Comparison of ENCODE assay signal across 20 cellular contexts in genomic region chr18:13536578-13536977, GRCh38.
A peak's percentile ranks its signal among the peaks of the same experiment; 100 is the strongest.
DNase-seq lines count a peak whose midpoint lies in the region; FAIRE-seq and TF ChIP-seq lines count a peak whose summit lies in the region.
"Had no signal": no experiment of that assay in that cellular context is flagged by ENCODE, and none has a peak within 500 bp of the region (broad histone marks: within the 10 kb centered on the region; RNA-seq: fewer than 3 reads in every experiment).

No MANE protein-coding gene starts in this region.

- H3K9ac ChIP-seq in kidney (ENCODE audit: low read length in 2 of 2) = no peak overlapping the region
- H3K9ac ChIP-seq in smooth muscle cell (ENCODE audit: low read depth) = no peak overlapping the region

- H3K27me3 Mint-ChIP-seq in CD4-positive, alpha-beta memory T cell = no peaks in the 10 kb centered on the region
- H3K27me3 Mint-ChIP-seq: IgD-negative memory B cell had no signal

- TF ChIP-seq CTCF in kidney (IDR thresholded peaks at IDR 0.05; ENCODE audit: borderline replicate concordance, extremely low read depth, insufficient read depth) (no peak), smooth muscle cell (IDR thresholded peaks at IDR 0.05; ENCODE audit: borderline replicate concordance, insufficient read depth, poor library complexity, severe bottlenecking) (no peak)

- no peaks in the 10 kb centered on the region for H3K36me3 ChIP-seq in kidney (ENCODE audit: control insufficient read depth in 1 of 2, insufficient read depth in 2 of 2, low read length in 2 of 2)
- H3K36me3 ChIP-seq in smooth muscle cell (ENCODE audit: low read depth) = no peaks in the 10 kb centered on the region
- H3K36me3 ChIP-seq in CD4-positive, alpha-beta memory T cell (ENCODE audit: insufficient read depth, low read length) = no peaks in the 10 kb centered on the region
- H3K36me3 ChIP-seq: SJCRH30 had no signal

- H3K4me3 ChIP-seq in kidney (ENCODE audit: low read length in 2 of 2) (no peak overlapping the region), smooth muscle cell (no peak overlapping the region)
- no peak overlapping the region for H3K4me3 ChIP-seq in CD4-positive, alpha-beta memory T cell (ENCODE audit: low read length in 2 of 2)
- H3K4me3 ChIP-seq: PC-9, SJCRH30 had no signal

- POLR2A ChIA-PET in CD4-positive, alpha-beta memory T cell (lab: Charles Lee; ENCODE audit: partially characterized antibody) = no interaction called here

- H3F3A ChIP-seq in smooth muscle cell (ENCODE audit: low read depth) = peaks cover 21% of the 10 kb centered on the region

- peaks cover 31 to 64% (median 49%) of the 10 kb centered on the region in 4 donors for H3K4me1 Mint-ChIP-seq in CD4-positive, alpha-beta memory T cell

- CTCF ChIA-PET in CD4-positive, alpha-beta memory T cell (lab: Charles Lee; ENCODE audit: partially characterized antibody) = interaction anchor here (1.6 kb wide), 1 partner anchor 321 kb away, joined by 7 read pairs; no protein-coding TSS in a partner anchor

- no peaks in the 10 kb centered on the region for H3K4me1 ChIP-seq in kidney (ENCODE audit: control insufficient read depth in 1 of 2, insufficient read depth in 1 of 2, low read depth in 1 of 2, low read length in 2 of 2)
- H3K4me1 ChIP-seq in smooth muscle cell (ENCODE audit: low read depth) = peaks cover 19% of the 10 kb centered on the region
- peaks cover 34% of the 10 kb centered on the region for H3K4me1 ChIP-seq in CD4-positive, alpha-beta memory T cell (ENCODE audit: insufficient read depth, low read length)
- H3K4me1 ChIP-seq: SJCRH30 had no signal

- no peaks in the 10 kb centered on the region for H3K9me3 Mint-ChIP-seq in CD4-positive, alpha-beta memory T cell
- H3K9me3 Mint-ChIP-seq: IgD-negative memory B cell had no signal

- peaks cover 33% of the 10 kb centered on the region for H3K79me2 ChIP-seq in smooth muscle cell (ENCODE audit: low read depth)

- H3K9me3 ChIP-seq in kidney (ENCODE audit: control insufficient read depth in 1 of 2, low read length in 2 of 2) = no peaks in the 10 kb centered on the region
- H3K9me3 ChIP-seq in smooth muscle cell (replicated peaks; ENCODE audit: low read depth) = no peaks in the 10 kb centered on the region
- H3K9me3 ChIP-seq in CD4-positive, alpha-beta memory T cell (ENCODE audit: control insufficient read depth in 1 of 2, low read length in 2 of 2) = no peaks in the 10 kb centered on the region
- H3K9me3 ChIP-seq: SJCRH30 had no signal

- peak; percentile 6 for FAIRE-seq in kidney (lab: Jason Lieb, UNC)
- FAIRE-seq: HTR-8/SVneo had no signal

- DNase-seq in NOMO-1 treated with DMSO at 0.1 percent for 48 hours (lab: John Stamatoyannopoulos, UW; ENCODE audit: unreplicated experiment) (peak; percentile 22), NOMO-1 treated with dmso at 0.1 percent for 144 hours (lab: John Stamatoyannopoulos, UW; ENCODE audit: unreplicated experiment) (no peak), MV-4-11 (lab: John Stamatoyannopoulos, UW) (peak; percentile 13), kidney (no peak), smooth muscle cell (lab: John Stamatoyannopoulos, UW; ENCODE audit: unreplicated experiment) (no peak), NCI-H510A treated with DMSO at 0.1 percent for 48 hours (lab: John Stamatoyannopoulos, UW) (no peak), ecto neural progenitor cell (ENCODE audit: low spot score) (no peak)
- no peak for DNase-seq in CD4-positive, alpha-beta memory T cell
- DNase-seq: 8988T; COR-L47; GOT3; NCI-H1417 treated with DMSO at 0.1 percent for 48 hours; NCI-H2029; NCI-H69; NK-92 treated with Interleukin-12 subunit alpha and Interleukin-12 subunit beta, amount 100 ng/mL, for 24 hours; PC-9; SJCRH30 had no signal

- H3K36me3 Mint-ChIP-seq in CD4-positive, alpha-beta memory T cell = peaks cover 1 to 4% of the 10 kb centered on the region in 2 donors
- H3K36me3 Mint-ChIP-seq: IgD-negative memory B cell had no signal

- H3K27ac ChIP-seq in kidney (ENCODE audit: low read depth in 2 of 2, low read length in 2 of 2) (no peak overlapping the region), smooth muscle cell (ENCODE audit: low read depth) (peak overlapping the region; percentile 30)
- no peak overlapping the region for H3K27ac ChIP-seq in CD4-positive, alpha-beta memory T cell (ENCODE audit: low read depth, low read length)
- H3K27ac ChIP-seq: HL-60, PC-9, SJCRH30 had no signal

- no peak overlapping the region for H2AFZ ChIP-seq in smooth muscle cell (ENCODE audit: low read depth)
- H2AFZ ChIP-seq: PC-9 had no signal

- H3K27me3 ChIP-seq in smooth muscle cell (ENCODE audit: low read depth) = no peaks in the 10 kb centered on the region
- H3K27me3 ChIP-seq in CD4-positive, alpha-beta memory T cell (ENCODE audit: insufficient read depth, low read length) = no peaks in the 10 kb centered on the region
- H3K27me3 ChIP-seq: SJCRH30 had no signal

- no peak overlapping the region for H3K27ac Mint-ChIP-seq in CD4-positive, alpha-beta memory T cell

- H4K20me1 ChIP-seq in smooth muscle cell (ENCODE audit: low read depth) = peaks cover 8% of the 10 kb centered on the region

- intact Hi-C loops in kidney (cut with DNase I) = loop anchor here (10.0 kb wide), 1 partner anchor 322 kb away; the partner anchor contains the start of gene LDLRAD4
- intact Hi-C loops in CD4-positive, alpha-beta memory T cell (cut with micrococcal nuclease) = no loop called here

- no peak overlapping the region for H3K4me3 Mint-ChIP-seq in CD4-positive, alpha-beta memory T cell

- peak overlapping the region; percentile 35 for H3K4me2 ChIP-seq in smooth muscle cell
- H3K4me2 ChIP-seq: PC-9 had no signal

Comparison
In these comparisons a context has a peak if more than half of its experiments do, and no peak if none do; other contexts are left out.
1. DNase-seq: peak in NOMO-1 treated with DMSO at 0.1 percent for 48 hours (single experiment) and MV-4-11 (single experiment); none in NOMO-1 treated with dmso at 0.1 percent for 144 hours (single experiment), kidney (single experiment), smooth muscle cell (single experiment), CD4-positive, alpha-beta memory T cell (0 of 5), NCI-H510A treated with DMSO at 0.1 percent for 48 hours (single experiment) and ecto neural progenitor cell (single experiment).